ENCODE assay signal across 13 cellular contexts in genomic region chr4:158171456-158171790, GRCh38. TPM values are rescaled to one million over a fixed set of nuclear protein-coding genes. Genes with fewer than 3 reads are reported as not detected.
DNase-seq lines count a peak whose midpoint lies in the region; ATAC-seq, FAIRE-seq and TF ChIP-seq lines count a peak whose summit lies in the region.
"Had no signal": no experiment of that assay in that cellular context is flagged by ENCODE, and none has a peak within 500 bp of the region (broad histone marks: within the 10 kb centered on the region; RNA-seq: fewer than 3 reads in every experiment).

No MANE protein-coding gene starts in this region.

- H3K36me3 Mint-ChIP-seq in brain (no peaks in the 10 kb centered on the region), H9 (ENCODE audit: insufficient read depth in 1 of 3, low read depth in 3 of 3) (no peaks in the 10 kb centered on the region)
- H3K36me3 Mint-ChIP-seq: CD4-positive, CD25-positive, alpha-beta regulatory T cell had no signal

- H3K27me3 ChIP-seq in keratinocyte (ENCODE audit: control insufficient read depth, extremely low read depth, insufficient read depth, low read length) (no peaks in the 10 kb centered on the region), sigmoid colon (no peaks in the 10 kb centered on the region), H9 (ENCODE audit: insufficient read depth, low read length) (no peaks in the 10 kb centered on the region)

- peak overlapping the region; percentile 50 to 56 (median 55) for H3K4me3 ChIP-seq in keratinocyte (ENCODE audit: control insufficient read depth in 2 of 3, extremely low read depth in 1 of 3, insufficient read depth in 2 of 3, low read depth in 1 of 3, low read length in 3 of 3)
- H3K4me3 ChIP-seq in sigmoid colon: peak overlapping the region; percentile 31 to 61 (median 53)

- no peak overlapping the region for H2BK15ac ChIP-seq in H9 (ENCODE audit: low read depth, low read length)

- H2BK20ac ChIP-seq in H9 (ENCODE audit: low read depth, low read length, poor library complexity, severe bottlenecking): no peak overlapping the region

- H3K4me3 Mint-ChIP-seq in brain (peak overlapping the region; percentile 28 to 87 (median 81)), H9 (no peak overlapping the region)
- H3K4me3 Mint-ChIP-seq: CD4-positive, CD25-positive, alpha-beta regulatory T cell had no signal

- FAIRE-seq in keratinocyte (lab: Jason Lieb, UNC): no peak

- dilution Hi-C loops in keratinocyte (cut with MboI; ENCODE audit: extremely low pct_ligation_motif_present, low sequenced_read_pairs): no loop called here

- H3K4me2 ChIP-seq in keratinocyte (ENCODE audit: control insufficient read depth, extremely low read depth, insufficient read depth, low read depth, low read length) (peak overlapping the region; percentile 81), H9 (ENCODE audit: insufficient read depth, insufficient read length, low read length) (no peak overlapping the region)

- H2BK12ac ChIP-seq in H9 (ENCODE audit: insufficient read length, low read depth, low read length): no peak overlapping the region

- H2BK120ac ChIP-seq in H9 (ENCODE audit: low read depth, low read length, poor library complexity, severe bottlenecking): no peak overlapping the region

- no peaks in the 10 kb centered on the region for H3K9me3 ChIP-seq in keratinocyte (ENCODE audit: control insufficient read depth, low read depth, low read length)
- no peaks in the 10 kb centered on the region for H3K9me3 ChIP-seq in sigmoid colon
- H3K9me3 ChIP-seq in H9 (ENCODE audit: control insufficient read depth, low read depth, low read length): no peaks in the 10 kb centered on the region

- H3K4ac ChIP-seq in H9 (ENCODE audit: low read depth, low read length): no peak overlapping the region

- H3K18ac ChIP-seq in H9 (ENCODE audit: insufficient read length, low read depth, low read length): no peak overlapping the region

- no peaks in the 10 kb centered on the region for H3K23me2 ChIP-seq in H9 (ENCODE audit: insufficient read length, low read depth, low read length, poor library complexity, severe bottlenecking)

- intact Hi-C loops in sigmoid colon (cut with DNase I): loop anchor here (10.0 kb wide), 1 partner anchor 83 kb away; no protein-coding TSS in a partner anchor

- no peak for TF ChIP-seq CTCF in C4-2B (conservative IDR thresholded peaks at IDR 0.05)
- TF ChIP-seq CTCF in brain (conservative IDR thresholded peaks at IDR 0.05): no peak
- TF ChIP-seq CTCF in keratinocyte (optimal IDR thresholded peaks at IDR 0.05 in 1 of 3, IDR thresholded peaks at IDR 0.05 in 1 of 3, conservative IDR thresholded peaks at IDR 0.05 in 1 of 3; ENCODE audit: extremely low read depth in 1 of 3, insufficient read depth in 2 of 3, low read length in 3 of 3): no peak
- TF ChIP-seq CTCF in sigmoid colon (IDR thresholded peaks at IDR 0.05): no peak
- TF ChIP-seq CTCF in H9 (conservative IDR thresholded peaks at IDR 0.05): no peak

- H3K9me1 ChIP-seq in keratinocyte (ENCODE audit: control insufficient read depth, extremely low read depth, insufficient read depth, low read length): no peaks in the 10 kb centered on the region

- no peak for ATAC-seq in activated CD4-positive, CD25-positive, alpha-beta regulatory T cell treated with anti-CD3 and anti-CD28 coated beads, Interleukin-2, amount 50 U/mL, for 24 hours

- H3K56ac ChIP-seq in H9 (ENCODE audit: insufficient read length, low read depth, low read length): no peak overlapping the region

- no peak overlapping the region for H3K14ac ChIP-seq in H9 (ENCODE audit: insufficient read depth, low read length)

- TF ChIP-seq POLR2A in sigmoid colon (IDR thresholded peaks at IDR 0.05): no peak

- no peak overlapping the region for H4K91ac ChIP-seq in H9 (ENCODE audit: insufficient read length, low read depth, low read length)

- H2BK5ac ChIP-seq in H9 (ENCODE audit: insufficient read length, low read length): no peak overlapping the region

- no peak overlapping the region for H2AK5ac ChIP-seq in H9 (ENCODE audit: insufficient read length, low read length)

- no peak overlapping the region for H3K23ac ChIP-seq in H9 (ENCODE audit: insufficient read length, low read depth, low read length)

- WGBS in sigmoid colon, 2 donors: 19 to 61% methylated on average over 6 of the region's 6 CpGs
- WGBS in H9 (ENCODE audit: extremely low coverage, insufficient read length, low lambda C conversion rate): no CpG with 5 or more reads among the region's 6 CpGs

- no peak for DNase-seq in keratinocyte (ENCODE audit: low read depth, low spot score)
- no peak for DNase-seq in sigmoid colon
- no peak for DNase-seq in NCI-H446 treated with DMSO at 0.1 percent for 48 hours (lab: John Stamatoyannopoulos, UW)
- DNase-seq in NCI-H187 treated with DMSO at 0.1 percent for 48 hours (lab: John Stamatoyannopoulos, UW): no peak
- DNase-seq in H9: no peak
- DNase-seq: activated CD8-positive, alpha-beta memory T cell treated with anti-CD3 and anti-CD28 coated beads for 24 hours; CD4-positive, CD25-positive, alpha-beta regulatory T cell; central memory CD4-positive, alpha-beta T cell; Kasumi-1; NCI-H69 had no signal

- H3K9ac ChIP-seq in keratinocyte (ENCODE audit: control insufficient read depth, extremely low read depth, insufficient read depth, low read length) (peak overlapping the region; percentile 38), H9 (ENCODE audit: extremely low read depth, insufficient read length, low read length) (no peak overlapping the region)

- H3K36me3 ChIP-seq in keratinocyte (ENCODE audit: control insufficient read depth in 2 of 2, extremely low read depth in 1 of 2, insufficient read depth in 2 of 2, low read length in 2 of 2) (no peaks in the 10 kb centered on the region), sigmoid colon (no peaks in the 10 kb centered on the region)

- H3K27me3 Mint-ChIP-seq in brain (no peaks in the 10 kb centered on the region), H9 (ENCODE audit: low read depth) (no peaks in the 10 kb centered on the region)

- H3K79me2 ChIP-seq in keratinocyte (ENCODE audit: control insufficient read depth, insufficient read depth, low read length) (no peaks in the 10 kb centered on the region), H9 (ENCODE audit: insufficient read depth, low read length) (no peaks in the 10 kb centered on the region)

- H3K27ac Mint-ChIP-seq in brain (peak overlapping the region in 4 of 5 experiments; percentile 46 to 96 (median 76)), H9 (no peak overlapping the region)
- H3K27ac Mint-ChIP-seq: CD4-positive, CD25-positive, alpha-beta regulatory T cell had no signal

- peaks cover 54% of the 10 kb centered on the region for H3K4me1 Mint-ChIP-seq in brain
- H3K4me1 Mint-ChIP-seq in H9: peaks cover 8 to 9% of the 10 kb centered on the region in 2 experiments

- H3K27ac ChIP-seq in C4-2B (peak overlapping the region; percentile 39; the same call in 1 of the 2 replicates), keratinocyte (ENCODE audit: control insufficient read depth, insufficient read depth, low read length) (peak overlapping the region; percentile 27), sigmoid colon (peak overlapping the region; percentile 71 to 92 (median 80)), H9 (ENCODE audit: insufficient read length, low read depth, low read length) (no peak overlapping the region)

- TF ChIP-seq EP300 in sigmoid colon (IDR thresholded peaks at IDR 0.05): no peak

- H4K20me1 ChIP-seq in keratinocyte (ENCODE audit: control insufficient read depth, extremely low read depth, insufficient read depth, low read length) (no peaks in the 10 kb centered on the region), H9 (ENCODE audit: control insufficient read depth, insufficient read depth, insufficient read length) (no peaks in the 10 kb centered on the region)

- no peak overlapping the region for H4K5ac ChIP-seq in H9 (ENCODE audit: insufficient read length, low read depth, low read length)

- no peak overlapping the region for H3T11ph ChIP-seq in H9 (ENCODE audit: low read length)

- H3K4me1 ChIP-seq in keratinocyte (ENCODE audit: control insufficient read depth, extremely low read depth, insufficient read depth, low read length): peaks cover 17% of the 10 kb centered on the region
- H3K4me1 ChIP-seq in sigmoid colon: peaks cover 0 to 80% (median 66%) of the 10 kb centered on the region in 4 donors
- no peaks in the 10 kb centered on the region for H3K4me1 ChIP-seq in H9 (ENCODE audit: insufficient read depth, low read length)

- no peaks in the 10 kb centered on the region for H3K79me1 ChIP-seq in H9 (ENCODE audit: insufficient read depth, low read depth, low read length, poor library complexity, severe bottlenecking)

- no peaks in the 10 kb centered on the region for H3K9me3 Mint-ChIP-seq in brain
- H3K9me3 Mint-ChIP-seq in H9: no peaks in the 10 kb centered on the region
- H3K9me3 Mint-ChIP-seq: CD4-positive, CD25-positive, alpha-beta regulatory T cell had no signal

- H4K8ac ChIP-seq in H9 (replicated peaks; ENCODE audit: insufficient read length, low read depth, low read length): no peak overlapping the region

- H2AFZ ChIP-seq in keratinocyte (ENCODE audit: control insufficient read depth, low read length) (peak overlapping the region; percentile 93), H9 (ENCODE audit: low read length) (no peak overlapping the region)

RNA-seq across cellular contexts. Expression of gene GASK1B, which starts 1.4 kb away (rescaled TPM):
- 4.4 TPM for polyA plus RNA-seq in brain (ENCODE audit: insufficient read depth, low read depth, low replicate concordance)
- 1.4 to 3.1 TPM (median 2.1 TPM) in 3 replicates for polyA plus RNA-seq in keratinocyte
- polyA plus RNA-seq in keratinocyte (2011; ENCODE audit: low read depth): 0.41 TPM
- polyA plus RNA-seq in keratinocyte (2011; cell fraction: cytosol; rRNA removed): 1.1 and 1.9 TPM in 2 replicates
- 2.0 and 3.9 TPM in 2 replicates for polyA plus RNA-seq in keratinocyte (2011; cell fraction: nucleus; rRNA removed)
- polyA plus RNA-seq in keratinocyte (2012; ENCODE audit: low replicate concordance): 0.51 and 1.4 TPM in 2 replicates
- 1.1 to 7.3 TPM (median 4.4 TPM) in 3 replicates for polyA minus RNA-seq in keratinocyte
- polyA minus RNA-seq in keratinocyte (2011; cell fraction: cytosol; rRNA and poly(A)+ RNA removed): 1.9 TPM
- 3.5 and 6.3 TPM in 2 replicates for polyA minus RNA-seq in keratinocyte (2011; cell fraction: nucleus; rRNA and poly(A)+ RNA removed)
- total RNA-seq in sigmoid colon: 10 to 100 TPM; 34.4 to 59.5 (median 47.2) TPM
- polyA plus RNA-seq in sigmoid colon: 10 to 100 TPM in 1 of 3 donors, 1 to 10 TPM in 2; 6.7 to 15.6 (median 9.6) TPM
- total RNA-seq in H9 (2021): not detected in 2 replicates
- total RNA-seq: CD4-positive, CD25-positive, alpha-beta regulatory T cell had no signal
- polyA plus RNA-seq: CD4-positive, CD25-positive, alpha-beta regulatory T cell had no signal

RNA-seq across cellular contexts. Expression of gene TMEM144, which starts 38.9 kb away (rescaled TPM):
- polyA plus RNA-seq in brain (ENCODE audit: insufficient read depth, low read depth, low replicate concordance) (52.0 TPM), keratinocyte (2.8 to 4.0 TPM (median 3.3 TPM) in 3 replicates), sigmoid colon (1 to 10 TPM; 6.0 to 7.9 (median 6.4) TPM)
- polyA plus RNA-seq in keratinocyte (2011; ENCODE audit: low read depth): 0.52 TPM
- polyA plus RNA-seq in keratinocyte (2011; cell fraction: cytosol; rRNA removed): 1.3 and 2.7 TPM in 2 replicates
- polyA plus RNA-seq in keratinocyte (2011; cell fraction: nucleus; rRNA removed): 4.2 TPM in 2 replicates
- 1.4 and 2.6 TPM in 2 replicates for polyA plus RNA-seq in keratinocyte (2012; ENCODE audit: low replicate concordance)
- 4.0 to 16.4 TPM (median 5.7 TPM) in 3 replicates for polyA minus RNA-seq in keratinocyte
- polyA minus RNA-seq in keratinocyte (2011; cell fraction: cytosol; rRNA and poly(A)+ RNA removed): 3.6 TPM
- polyA minus RNA-seq in keratinocyte (2011; cell fraction: nucleus; rRNA and poly(A)+ RNA removed): 8.1 and 17.6 TPM in 2 replicates
- total RNA-seq in sigmoid colon (10 to 100 TPM in 1 of 4 donors, 1 to 10 TPM in 3; 3.5 to 12.1 (median 8.0) TPM), H9 (2021) (3.4 and 3.6 TPM in 2 replicates)
- total RNA-seq: CD4-positive, CD25-positive, alpha-beta regulatory T cell had no signal
- polyA plus RNA-seq: CD4-positive, CD25-positive, alpha-beta regulatory T cell had no signal

Comparison
In these comparisons a context has a peak if more than half of its experiments do, and no peak if none do; other contexts are left out.
1. H3K27ac Mint-ChIP-seq: peak in brain (4 of 5); none in H9 (0 of 3).
2. H3K4me3 Mint-ChIP-seq: peak in brain (5 of 5); none in H9 (0 of 2).